Comparison of ENCODE assay signal across 8 cellular contexts in the genomic region with DNA sequence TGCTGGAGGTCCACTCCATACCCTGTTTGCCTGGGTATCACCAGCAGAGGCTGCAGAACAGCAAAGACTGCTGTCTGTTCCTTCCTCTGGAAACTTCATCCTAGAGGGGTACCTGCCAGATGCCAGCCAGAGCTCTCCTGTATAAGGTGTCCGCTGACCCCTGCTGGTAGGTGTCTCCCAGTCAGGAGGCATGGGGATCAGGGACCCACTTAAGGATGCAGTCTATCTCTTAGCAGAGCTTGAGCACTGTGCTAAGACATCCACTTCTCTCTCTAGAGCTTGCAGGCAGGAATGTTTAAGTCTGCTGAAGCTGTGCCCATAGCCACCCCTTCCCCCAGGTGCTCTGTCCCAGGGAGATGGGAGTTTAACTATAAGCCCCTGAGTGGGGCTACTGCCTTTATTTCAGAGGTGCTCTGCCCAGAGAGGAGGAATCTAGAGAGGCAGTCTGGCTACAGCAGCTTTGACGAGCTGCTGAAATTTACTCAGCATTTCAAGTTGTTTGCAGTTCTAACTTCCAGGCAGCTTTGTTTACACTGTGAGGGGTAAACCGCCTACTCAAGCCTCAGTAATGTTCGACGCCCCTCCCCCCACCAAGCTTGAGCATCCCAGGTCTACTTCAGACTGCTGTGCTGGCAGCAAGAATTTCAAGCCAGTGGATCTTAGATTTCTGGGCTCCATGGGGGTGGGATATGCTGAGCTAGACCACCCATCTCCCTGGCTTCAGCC.
A peak's percentile ranks its signal among the peaks of the same experiment; 100 is the strongest.
DNase-seq lines count a peak whose midpoint lies in the region; ATAC-seq, FAIRE-seq and TF ChIP-seq lines count a peak whose summit lies in the region.
"Not testable (repeated sequence)": the region's sequence is repeated elsewhere in the genome, so short reads cannot be mapped to it uniquely, and the experiment has no call there.

No MANE protein-coding gene starts in this region.

- not testable (repeated sequence) for H3K9me3 ChIP-seq in cardiac muscle cell (ENCODE audit: low read depth); HepG2 (ENCODE audit: low read length)

- in situ Hi-C loops in HepG2 (cut with HindIII; ENCODE audit: extremely low pct_ligation_motif_present, low pct_unique_long_range_greater_than_20kb), result not testable (repeated sequence)

- not testable (repeated sequence) for H3K4me3 Mint-ChIP-seq in activated CD4-positive, alpha-beta T cell treated with anti-CD3 and anti-CD28 coated beads, Interleukin-2, amount 10 ng/mL, durations not matched to agents 24 days and 14 days; MCF 10A (ENCODE audit: unreplicated experiment)

- TF ChIP-seq POLR2A in HepG2 (IDR thresholded peaks at IDR 0.05; ENCODE audit: insufficient read depth in 1 of 2, low read depth in 2 of 2, low read length in 2 of 2), result not testable (repeated sequence)

- BruUV-seq in MCF 10A (replicated peaks; lab: Mats Ljungman, UMichigan); HepG2 (replicated peaks; lab: Mats Ljungman, UMichigan): not testable (repeated sequence)

- POLR2A ChIA-PET in MCF 10A (lab: Yijun Ruan, JAX), result interaction anchor here (0.7 kb wide), 1 partner anchor 17 kb away, joined by 3 read pairs; no protein-coding TSS in a partner anchor
- POLR2A ChIA-PET in HepG2 (lab: Yijun Ruan, JAX), result not testable (repeated sequence)

- not testable (repeated sequence) for H3K27ac ChIP-seq in cardiac muscle cell; HepG2 (ENCODE audit: extremely low read length, insufficient read depth, low read length)

- H4K20me1 ChIP-seq in HepG2 (ENCODE audit: insufficient read depth, low read length), result not testable (repeated sequence)

- intact Hi-C loops in activated CD4-positive, alpha-beta T cell treated with anti-CD3 and anti-CD28 coated beads, Interleukin-2, amount 10 ng/mL, durations not matched to agents 24 days and 14 days (cut with micrococcal nuclease); MCF 10A (cut with micrococcal nuclease): not testable (repeated sequence)
- intact Hi-C loops in HepG2 (cut with micrococcal nuclease; ENCODE audit: unreplicated experiment), result loop anchor here (2.0 to 10.0 kb wide), 2 partner anchors 447 to 533 kb away; no protein-coding TSS in a partner anchor

- H3K4me3 ChIP-seq in cardiac muscle cell; HepG2 (replicated peaks in 1 of 3; ENCODE audit: insufficient read depth in 1 of 3, low read depth in 2 of 3, low read length in 3 of 3): not testable (repeated sequence)

- not testable (repeated sequence) for H3K36me3 Mint-ChIP-seq in activated CD4-positive, alpha-beta T cell treated with anti-CD3 and anti-CD28 coated beads, Interleukin-2, amount 10 ng/mL, durations not matched to agents 24 days and 14 days (ENCODE audit: low read depth); MCF 10A (ENCODE audit: insufficient read depth, unreplicated experiment)

- not testable (repeated sequence) for H3K4me1 Mint-ChIP-seq in activated CD4-positive, alpha-beta T cell treated with anti-CD3 and anti-CD28 coated beads, Interleukin-2, amount 10 ng/mL, durations not matched to agents 24 days and 14 days; MCF 10A (ENCODE audit: insufficient read depth, unreplicated experiment)

- peak; percentile 44 for ATAC-seq in HepG2

- not testable (repeated sequence) for H2AFZ ChIP-seq in HepG2 (ENCODE audit: low read length)

- not testable (repeated sequence) for TF ChIP-seq RAD21 in HepG2 (CRISPR knock-in tag; IDR thresholded peaks at IDR 0.05)

- H3K79me2 ChIP-seq in HepG2 (ENCODE audit: insufficient read depth, low read length), result not testable (repeated sequence)

- TF ChIP-seq CTCF in MCF 10A (IDR thresholded peaks at IDR 0.05; ENCODE audit: unreplicated experiment) (peak; percentile 9), HepG2 (CRISPR knock-in tag; IDR thresholded peaks at IDR 0.05) (peak; percentile 39)
- TF ChIP-seq CTCF in cardiac muscle cell (IDR thresholded peaks at IDR 0.05; ENCODE audit: low read depth, low read length), result not testable (repeated sequence)

- not testable (repeated sequence) for H3K27me3 ChIP-seq in cardiac muscle cell; HepG2 (ENCODE audit: control insufficient read depth in 1 of 2, insufficient read depth in 2 of 2, low read length in 2 of 2)

- H3K36me3 ChIP-seq in cardiac muscle cell; HepG2 (replicated peaks in 1 of 2; ENCODE audit: control insufficient read depth in 1 of 2, insufficient read depth in 2 of 2, low read length in 2 of 2): not testable (repeated sequence)

- CTCF ChIA-PET in MCF 10A (lab: Yijun Ruan, JAX) (interaction anchor here (0.7 to 1.1 kb wide), 2 partner anchors 10 to 424 kb away, joined by 3 to 4 read pairs; no protein-coding TSS in a partner anchor), HepG2 (lab: Yijun Ruan, JAX; ENCODE audit: low intra/inter-chr PET ratio, low total read pairs) (interaction anchor here (0.8 kb wide), 1 partner anchor 447 kb away, joined by 3 read pairs; no protein-coding TSS in a partner anchor)

- 0% methylated on average over 3 of the region's 5 CpGs for WGBS in HepG2 (ENCODE audit: low lambda C conversion rate)

- FAIRE-seq in HepG2 (lab: Jason Lieb, UNC), result not testable (repeated sequence)

- H3K9me3 Mint-ChIP-seq in activated CD4-positive, alpha-beta T cell treated with anti-CD3 and anti-CD28 coated beads, Interleukin-2, amount 10 ng/mL, durations not matched to agents 24 days and 14 days, result not testable (repeated sequence)
- peaks cover 16% of the 10 kb centered on the region for H3K9me3 Mint-ChIP-seq in MCF 10A (ENCODE audit: unreplicated experiment)

- H3K27ac Mint-ChIP-seq in activated CD4-positive, alpha-beta T cell treated with anti-CD3 and anti-CD28 coated beads, Interleukin-2, amount 10 ng/mL, durations not matched to agents 24 days and 14 days; MCF 10A (ENCODE audit: low read depth, unreplicated experiment): not testable (repeated sequence)

- H3K4me1 ChIP-seq in cardiac muscle cell (ENCODE audit: low read depth); HepG2 (ENCODE audit: insufficient read depth, low read length): not testable (repeated sequence)

- not testable (repeated sequence) for TF ChIP-seq EP300 in HepG2 (IDR thresholded peaks at IDR 0.05; ENCODE audit: low read depth in 2 of 2, low read length in 2 of 2); HepG2 (CRISPR knock-in tag; IDR thresholded peaks at IDR 0.05; ENCODE audit: borderline replicate concordance)

- not testable (repeated sequence) for H3K27me3 Mint-ChIP-seq in activated CD4-positive, alpha-beta T cell treated with anti-CD3 and anti-CD28 coated beads, Interleukin-2, amount 10 ng/mL, durations not matched to agents 24 days and 14 days; MCF 10A (ENCODE audit: insufficient read depth, unreplicated experiment)

- DNase-seq in DMS153 (lab: John Stamatoyannopoulos, UW) (peak; percentile 14), HT-29 (ENCODE audit: low spot score) (peak; percentile 37), NCI-H69 (lab: John Stamatoyannopoulos, UW) (peak; percentile 34), MCF 10A (ENCODE audit: unreplicated experiment) (peak; percentile 53), cardiac muscle cell (ENCODE audit: low read depth in 1 of 2, low spot score in 1 of 2) (peak; percentile 21 to 25)
- peak; percentile 61 for DNase-seq in activated CD4-positive, alpha-beta T cell treated with anti-CD3 and anti-CD28 coated beads, Interleukin-2, amount 10 ng/mL, durations not matched to agents 24 days and 14 days
- not testable (repeated sequence) for DNase-seq in HepG2 (ENCODE audit: low spot score)
- peak; percentile 7 for DNase-seq in stimulated activated CD4-positive, alpha-beta T cell treated with anti-CD3 and anti-CD28 coated beads, Interleukin-1b, Interleukin-23, amount 100 ng/mL, for 48 hours

- H3K4me2 ChIP-seq in HepG2 (ENCODE audit: low read depth, low read length), result not testable (repeated sequence)

- not testable (repeated sequence) for H3K9ac ChIP-seq in HepG2 (ENCODE audit: insufficient read depth, low read depth, low read length)

TF ChIP-seq in HepG2, 621 proteins besides CTCF, POLR2A, EP300 and RAD21:
- peak; percentile 40 for TF ChIP-seq STAG1 (CRISPR knock-in tag; IDR thresholded peaks at IDR 0.05)
